ENCODE assay signal across 8 cellular contexts in genomic region chr12:124861492-124861891, GRCh38. TPM values are rescaled to one million over a fixed set of nuclear protein-coding genes. Genes with fewer than 3 reads are reported as not detected.
DNase-seq lines count a peak whose midpoint lies in the region; ATAC-seq and TF ChIP-seq lines count a peak whose summit lies in the region.

No MANE protein-coding gene starts in this region.

- H3K4me2 ChIP-seq in GM23338: no peak overlapping the region
- no peak overlapping the region for H3K4me2 ChIP-seq in smooth muscle cell

- H3K4me3 ChIP-seq in GM23338 (no peak overlapping the region), heart right ventricle (no peak overlapping the region), subcutaneous abdominal adipose tissue (ENCODE audit: low read depth in 1 of 5, low read length in 5 of 5) (peak overlapping the region in 2 of 5 donors; percentile 75 to 86), smooth muscle cell (no peak overlapping the region)

- intact Hi-C loops in activated T-helper 1 cell treated with anti-CD3 and anti-CD28 coated beads, Interleukin-12 subunit alpha, Interleukin-12 subunit beta, Interleukin-2, Interleukin-4 antibody, amounts not matched to agents 30 ng/mL and 10 ng/mL and 1 ng/mL, durations not matched to agents 14 hours and 24 hours and 36 hours (cut with micrococcal nuclease): loop anchor here (5.0 to 10.0 kb wide), 3 partner anchors 186 to 407 kb away; partner anchors contain the start of gene AACS
- intact Hi-C loops in heart right ventricle (cut with DNase I): loop anchor here in 2 of 10 donors (5.0 kb wide), 1 partner anchor 41 kb away; no protein-coding TSS in a partner anchor

- 0 out of 2 replicates have a peak, but pooled peaks cover 3% of the 10 kb centered on the region for H3K27me3 ChIP-seq in GM23338 (ENCODE audit: insufficient read depth)
- H3K27me3 ChIP-seq in heart right ventricle: no peaks in the 10 kb centered on the region
- no peaks in the 10 kb centered on the region for H3K27me3 ChIP-seq in subcutaneous abdominal adipose tissue (ENCODE audit: control insufficient read depth in 5 of 5, insufficient read depth in 4 of 5, low read length in 5 of 5)
- no peaks in the 10 kb centered on the region for H3K27me3 ChIP-seq in smooth muscle cell (ENCODE audit: low read depth)

- H3K9ac ChIP-seq in subcutaneous abdominal adipose tissue (ENCODE audit: low read length in 5 of 5): no peak overlapping the region
- no peak overlapping the region for H3K9ac ChIP-seq in smooth muscle cell (ENCODE audit: low read depth)

- no peak overlapping the region for H3K27ac ChIP-seq in GM23338 (ENCODE audit: low read depth)
- H3K27ac ChIP-seq in heart right ventricle: no peak overlapping the region
- H3K27ac ChIP-seq in subcutaneous abdominal adipose tissue (ENCODE audit: low read depth, low read length): peak overlapping the region; percentile 50
- no peak overlapping the region for H3K27ac ChIP-seq in smooth muscle cell (ENCODE audit: low read depth)

- peak; percentile 2; the same call in 1 of the 3 replicates for ATAC-seq in GM23338
- peak; percentile 28 to 70 (median 64) for ATAC-seq in heart right ventricle
- no peak for ATAC-seq in GM21367 (IDR thresholded peaks at IDR 0.05; ENCODE audit: unreplicated experiment)

- no peak for TF ChIP-seq CTCF in GM23338 (conservative IDR thresholded peaks at IDR 0.05; ENCODE audit: low read depth in 2 of 2)
- TF ChIP-seq CTCF in heart right ventricle (IDR thresholded peaks at IDR 0.05): no peak
- no peak for TF ChIP-seq CTCF in smooth muscle cell (IDR thresholded peaks at IDR 0.05; ENCODE audit: borderline replicate concordance, insufficient read depth, poor library complexity, severe bottlenecking)

- H3K4me1 ChIP-seq in GM23338 (ENCODE audit: insufficient read depth) (peaks cover 24% of the 10 kb centered on the region), heart right ventricle (peaks cover 6 to 48% (median 32%) of the 10 kb centered on the region in 9 donors), subcutaneous abdominal adipose tissue (ENCODE audit: control insufficient read depth in 5 of 5, insufficient read depth in 5 of 5, low read length in 5 of 5) (peaks cover 11 to 57% (median 46%) of the 10 kb centered on the region in 5 donors), smooth muscle cell (ENCODE audit: low read depth) (peaks cover 11% of the 10 kb centered on the region)

- H3K27me3 Mint-ChIP-seq in GM23338 (ENCODE audit: insufficient read depth, low read depth, poor library complexity): peaks cover 27% of the 10 kb centered on the region
- peaks cover 2% of the 10 kb centered on the region for H3K27me3 Mint-ChIP-seq in activated T-helper 1 cell treated with anti-CD3 and anti-CD28 coated beads, Interleukin-12 subunit alpha, Interleukin-12 subunit beta, Interleukin-2, Interleukin-4 antibody, amounts not matched to agents 30 ng/mL and 10 ng/mL and 1 ng/mL, durations not matched to agents 14 hours and 24 hours and 36 hours (ENCODE audit: insufficient read depth)

- H3K36me3 ChIP-seq in GM23338 (ENCODE audit: insufficient read depth) (0 out of 2 replicates have a peak, but pooled peaks cover 5% of the 10 kb centered on the region), heart right ventricle (peaks cover 0 to 5% (median 0%) of the 10 kb centered on the region in 9 donors), subcutaneous abdominal adipose tissue (ENCODE audit: control insufficient read depth in 5 of 5, insufficient read depth in 5 of 5, low read length in 5 of 5) (peaks cover 0 to 16% (median 6%) of the 10 kb centered on the region in 5 donors), smooth muscle cell (ENCODE audit: low read depth) (no peaks in the 10 kb centered on the region)

- H3K4me3 Mint-ChIP-seq in GM23338: peak overlapping the region; percentile 79; the same call in 1 of the 3 replicates
- H3K4me3 Mint-ChIP-seq in activated T-helper 1 cell treated with anti-CD3 and anti-CD28 coated beads, Interleukin-12 subunit alpha, Interleukin-12 subunit beta, Interleukin-2, Interleukin-4 antibody, amounts not matched to agents 30 ng/mL and 10 ng/mL and 1 ng/mL, durations not matched to agents 14 hours and 24 hours and 36 hours: peak overlapping the region; percentile 85

- 0 out of 2 replicates have a peak, but pooled peaks cover 9% of the 10 kb centered on the region for H3F3A ChIP-seq in GM23338 (replicated peaks; ENCODE audit: low read depth)
- H3F3A ChIP-seq in smooth muscle cell (ENCODE audit: low read depth): no peaks in the 10 kb centered on the region

- no peak overlapping the region for H3K27ac Mint-ChIP-seq in GM23338
- H3K27ac Mint-ChIP-seq in activated T-helper 1 cell treated with anti-CD3 and anti-CD28 coated beads, Interleukin-12 subunit alpha, Interleukin-12 subunit beta, Interleukin-2, Interleukin-4 antibody, amounts not matched to agents 30 ng/mL and 10 ng/mL and 1 ng/mL, durations not matched to agents 14 hours and 24 hours and 36 hours: no peak overlapping the region

- no peaks in the 10 kb centered on the region for H3K9me3 ChIP-seq in heart right ventricle
- no peaks in the 10 kb centered on the region for H3K9me3 ChIP-seq in subcutaneous abdominal adipose tissue (ENCODE audit: control insufficient read depth in 5 of 5, low read length in 5 of 5)
- H3K9me3 ChIP-seq in smooth muscle cell (replicated peaks; ENCODE audit: low read depth): no peaks in the 10 kb centered on the region

- H2AFZ ChIP-seq in GM23338 (no peak overlapping the region), smooth muscle cell (ENCODE audit: low read depth) (no peak overlapping the region)

- H3K9me3 Mint-ChIP-seq in GM23338: peaks cover 5% of the 10 kb centered on the region; the same call in 2 of the 3 replicates
- no peaks in the 10 kb centered on the region for H3K9me3 Mint-ChIP-seq in activated T-helper 1 cell treated with anti-CD3 and anti-CD28 coated beads, Interleukin-12 subunit alpha, Interleukin-12 subunit beta, Interleukin-2, Interleukin-4 antibody, amounts not matched to agents 30 ng/mL and 10 ng/mL and 1 ng/mL, durations not matched to agents 14 hours and 24 hours and 36 hours

- peaks cover 6% of the 10 kb centered on the region; the same call in 1 of the 3 replicates for H3K36me3 Mint-ChIP-seq in GM23338 (ENCODE audit: low read depth)
- no peaks in the 10 kb centered on the region for H3K36me3 Mint-ChIP-seq in activated T-helper 1 cell treated with anti-CD3 and anti-CD28 coated beads, Interleukin-12 subunit alpha, Interleukin-12 subunit beta, Interleukin-2, Interleukin-4 antibody, amounts not matched to agents 30 ng/mL and 10 ng/mL and 1 ng/mL, durations not matched to agents 14 hours and 24 hours and 36 hours (ENCODE audit: low read depth)

- WGBS in heart right ventricle, 2 donors: 37 to 44% methylated on average over 9 of the region's 9 CpGs
- WGBS in smooth muscle cell (ENCODE audit: low lambda C conversion rate): 80% methylated on average over 9 of the region's 9 CpGs

- H4K20me1 ChIP-seq in GM23338 (replicated peaks; ENCODE audit: insufficient read depth) (no peaks in the 10 kb centered on the region), smooth muscle cell (ENCODE audit: low read depth) (no peaks in the 10 kb centered on the region)

- peaks cover 43% of the 10 kb centered on the region for H3K79me2 ChIP-seq in GM23338 (replicated peaks; ENCODE audit: insufficient read depth)
- no peaks in the 10 kb centered on the region for H3K79me2 ChIP-seq in smooth muscle cell (ENCODE audit: low read depth)

- DNase-seq in GM23338 (ENCODE audit: low spot score): peak; percentile 40
- no peak for DNase-seq in activated T-helper 1 cell treated with anti-CD3 and anti-CD28 coated beads, Interleukin-12 subunit alpha, Interleukin-12 subunit beta, Interleukin-2, Interleukin-4 antibody, amounts not matched to agents 30 ng/mL and 10 ng/mL and 1 ng/mL, durations not matched to agents 14 hours and 24 hours and 36 hours (ENCODE audit: low spot score)
- DNase-seq in heart right ventricle: peak; percentile 71 to 77
- DNase-seq in smooth muscle cell (lab: John Stamatoyannopoulos, UW; ENCODE audit: unreplicated experiment): no peak
- no peak for DNase-seq in effector CD4-positive, alpha-beta T cell
- no peak for DNase-seq in activated effector memory CD4-positive, alpha-beta T cell treated with anti-CD3 and anti-CD28 coated beads, Interleukin-2, amount 50 U/mL, for 16 hours

- H3K9me2 ChIP-seq in GM23338 (ENCODE audit: insufficient read depth): no peaks in the 10 kb centered on the region

- peaks cover 24% of the 10 kb centered on the region for H3K4me1 Mint-ChIP-seq in GM23338
- H3K4me1 Mint-ChIP-seq in activated T-helper 1 cell treated with anti-CD3 and anti-CD28 coated beads, Interleukin-12 subunit alpha, Interleukin-12 subunit beta, Interleukin-2, Interleukin-4 antibody, amounts not matched to agents 30 ng/mL and 10 ng/mL and 1 ng/mL, durations not matched to agents 14 hours and 24 hours and 36 hours (ENCODE audit: low read depth): peaks cover 23% of the 10 kb centered on the region

RNA-seq across cellular contexts. Expression of gene SCARB1, which starts 2.2 kb away (rescaled TPM):
- total RNA-seq in GM23338 (2014; rRNA removed; shearing (Covaris generic)): 49.3 and 62.5 TPM in 2 replicates
- polyA plus RNA-seq in GM23338 (2016; fragmentation: Nextera tagmentation; extraction: Ambion mirVana) (31.0 TPM in 2 replicates), heart right ventricle (10 to 100 TPM in 1 of 2 donors, 1 to 10 TPM in 1; 8.7 to 11.6 TPM), smooth muscle cell (10.1 and 16.9 TPM in 2 replicates)
- total RNA-seq in activated T-helper 1 cell treated with anti-CD3 and anti-CD28 coated beads, Interleukin-12 subunit alpha, Interleukin-12 subunit beta, Interleukin-2, Interleukin-4 antibody, amounts not matched to agents 30 ng/mL and 10 ng/mL and 1 ng/mL, durations not matched to agents 14 hours and 24 hours and 36 hours: 17.9 and 18.5 TPM in 2 replicates
- total RNA-seq in heart right ventricle (10 to 100 TPM in 6 of 10 donors, 1 to 10 TPM in 4; 7.7 to 19.9 (median 11.9) TPM), smooth muscle cell (4.5 and 6.8 TPM in 2 replicates)

RNA-seq across cellular contexts. Expression of gene UBC, which starts 53.0 kb away (rescaled TPM):
- 665 and 754 TPM in 2 replicates for total RNA-seq in GM23338 (2014; rRNA removed; shearing (Covaris generic))
- polyA plus RNA-seq in GM23338 (2016; fragmentation: Nextera tagmentation; extraction: Ambion mirVana) (511 and 519 TPM in 2 replicates), heart right ventricle (1,000 to 10,000 TPM; 1,225 to 1,619 TPM), smooth muscle cell (1,322 and 1,339 TPM in 2 replicates)
- total RNA-seq in activated T-helper 1 cell treated with anti-CD3 and anti-CD28 coated beads, Interleukin-12 subunit alpha, Interleukin-12 subunit beta, Interleukin-2, Interleukin-4 antibody, amounts not matched to agents 30 ng/mL and 10 ng/mL and 1 ng/mL, durations not matched to agents 14 hours and 24 hours and 36 hours: 883 and 899 TPM in 2 replicates
- total RNA-seq in heart right ventricle (1,000 to 10,000 TPM; 1,161 to 1,913 (median 1,447) TPM), smooth muscle cell (1,327 and 1,477 TPM in 2 replicates)

Comparison
In these comparisons a context has a peak if more than half of its experiments do, and no peak if none do; other contexts are left out.
1. DNase-seq: peak in GM23338 (single experiment) and heart right ventricle (2 of 2); none in activated T-helper 1 cell treated with anti-CD3 and anti-CD28 coated beads, Interleukin-12 subunit alpha, Interleukin-12 subunit beta, Interleukin-2, Interleukin-4 antibody, amounts not matched to agents 30 ng/mL and 10 ng/mL and 1 ng/mL, durations not matched to agents 14 hours and 24 hours and 36 hours (single experiment), smooth muscle cell (single experiment), effector CD4-positive, alpha-beta T cell (single experiment) and activated effector memory CD4-positive, alpha-beta T cell treated with anti-CD3 and anti-CD28 coated beads, Interleukin-2, amount 50 U/mL, for 16 hours (single experiment).